ENCODE assay signal across 38 cellular contexts in genomic region chr19:16668176-16668575, GRCh38. TPM values are rescaled to one million over a fixed set of nuclear protein-coding genes. Genes with fewer than 3 reads are reported as not detected.
"Had no signal": no experiment of that assay in that cellular context is flagged by ENCODE, and none has a peak within 500 bp of the region (broad histone marks: within the 10 kb centered on the region; RNA-seq: fewer than 3 reads in every experiment).

No MANE protein-coding gene starts in this region.

- H3K9me3 ChIP-seq: adrenal gland, body of pancreas, breast epithelium had no signal

- H3K27me3 Mint-ChIP-seq: activated CD4-positive, alpha-beta T cell treated with anti-CD3 and anti-CD28 coated beads for 36 hours; activated CD4-positive, alpha-beta T cell treated with anti-CD3 and anti-CD28 coated beads, Interleukin-2, amount 10 ng/mL, durations not matched to agents 7 days and 5 days; activated naive CD8-positive, alpha-beta T cell treated with anti-CD3 and anti-CD28 coated beads for 36 hours; activated T-cell treated with anti-CD3 and anti-CD28 coated beads, Interleukin-2, amount 50 U/mL, for 24 hours had no signal

- H3K4me3 Mint-ChIP-seq: activated CD4-positive, alpha-beta memory T cell treated with anti-CD3 and anti-CD28 coated beads, Interleukin-2, amount 10 ng/mL, durations not matched to agents 7 days and 5 days; activated CD4-positive, alpha-beta T cell treated with anti-CD3 and anti-CD28 coated beads for 36 hours; activated CD4-positive, alpha-beta T cell treated with anti-CD3 and anti-CD28 coated beads, Interleukin-2, amount 10 ng/mL, durations not matched to agents 7 days and 5 days; activated CD8-positive, alpha-beta memory T cell treated with anti-CD3 and anti-CD28 coated beads, Interleukin-2, amount 10 ng/mL, durations not matched to agents 7 days and 5 days; activated CD8-positive, alpha-beta T cell treated with anti-CD3 and anti-CD28 coated beads, Interleukin-2, amount 10 ng/mL, durations not matched to agents 7 days and 5 days; activated naive CD4-positive, alpha-beta T cell treated with anti-CD3 and anti-CD28 coated beads for 36 hours; activated naive CD8-positive, alpha-beta T cell treated with anti-CD3 and anti-CD28 coated beads for 36 hours; activated T-cell treated with anti-CD3 and anti-CD28 coated beads, Interleukin-2, amount 50 U/mL, for 24 hours; T-helper 1 cell treated with Interleukin-12 subunit alpha and Interleukin-12 subunit beta and Interleukin-4 antibody, amounts not matched to agents 30 μg/mL and 1 μg/mL, for 36 hours; T-helper 2 cell treated with Interferon-gamma antibody and Interleukin-4, amounts not matched to agents 5 μg/mL and 100 μg/mL, for 36 hours; WTC11 had no signal

- H3K36me3 Mint-ChIP-seq: activated CD8-positive, alpha-beta memory T cell treated with anti-CD3 and anti-CD28 coated beads, Interleukin-2, amount 10 ng/mL, durations not matched to agents 7 days and 5 days; activated naive CD4-positive, alpha-beta T cell treated with anti-CD3 and anti-CD28 coated beads, Interleukin-2, amount 50 U/mL, for 72 hours; activated naive CD8-positive, alpha-beta T cell treated with anti-CD3 and anti-CD28 coated beads for 36 hours had no signal

- H3K4me3 ChIP-seq: adrenal gland, body of pancreas, breast epithelium had no signal

- H3K4me1 ChIP-seq: adrenal gland, body of pancreas, breast epithelium had no signal

- H3K27ac ChIP-seq: adrenal gland, body of pancreas, brain microvascular endothelial cell, breast epithelium, WERI-Rb-1 had no signal

- DNase-seq: activated CD4-positive, alpha-beta memory T cell treated with anti-CD3 and anti-CD28 coated beads, Interleukin-2, amount 10 ng/mL, durations not matched to agents 7 days and 5 days; activated CD4-positive, alpha-beta T cell treated with anti-CD3 and anti-CD28 coated beads for 1 hour; activated CD4-positive, alpha-beta T cell treated with anti-CD3 and anti-CD28 coated beads for 36 hours; activated CD4-positive, alpha-beta T cell treated with anti-CD3 and anti-CD28 coated beads for 48 hours; activated CD4-positive, alpha-beta T cell treated with anti-CD3 and anti-CD28 coated beads, Interleukin-2, amount 10 ng/mL, durations not matched to agents 7 days and 5 days; activated CD4-positive, alpha-beta T cell treated with anti-CD3 and anti-CD28 coated beads, Interleukin-2, amount 50 U/mL, for 48 hours; activated CD4-positive, CD25-positive, alpha-beta regulatory T cell; activated CD8-positive, alpha-beta memory T cell treated with anti-CD3 and anti-CD28 coated beads for 24 hours; activated CD8-positive, alpha-beta memory T cell treated with anti-CD3 and anti-CD28 coated beads, Interleukin-2, amount 10 ng/mL, durations not matched to agents 7 days and 5 days; activated CD8-positive, alpha-beta memory T cell treated with anti-CD3 and anti-CD28 coated beads, Interleukin-2, amount 50 U/mL, for 48 hours; activated CD8-positive, alpha-beta T cell treated with anti-CD3 and anti-CD28 coated beads, Interleukin-2, amount 10 ng/mL, durations not matched to agents 7 days and 5 days; activated effector memory CD4-positive, alpha-beta T cell treated with Interleukin-2 at 50 U/mL for 16 hours; activated gamma-delta T cell; activated naive CD4-positive, alpha-beta T cell; activated naive CD4-positive, alpha-beta T cell treated with anti-CD3 and anti-CD28 coated beads for 36 hours; activated naive CD4-positive, alpha-beta T cell treated with anti-CD3 and anti-CD28 coated beads, Interleukin-2, amount 50 U/mL, for 16 hours; activated naive CD8-positive, alpha-beta T cell treated with anti-CD3 and anti-CD28 coated beads for 36 hours; activated T-cell treated with anti-CD3 and anti-CD28 coated beads, Interleukin-2, amount 50 U/mL, for 24 hours; activated T-cell treated with anti-CD3 and anti-CD28 coated beads, Interleukin-2, amount 50 U/mL, for 48 hours; adrenal gland; amniotic stem cell; aorta; body of pancreas; brain microvascular endothelial cell; central memory CD4-positive, alpha-beta T cell; T-helper 1 cell; T-helper 2 cell; T-helper 9 cell; WERI-Rb-1 had no signal

- H3K4me1 Mint-ChIP-seq: activated CD4-positive, alpha-beta T cell treated with anti-CD3 and anti-CD28 coated beads for 36 hours; WTC11 had no signal

- H3K27me3 ChIP-seq: adrenal gland, body of pancreas, brain microvascular endothelial cell, breast epithelium had no signal

- H3K36me3 ChIP-seq: adrenal gland, brain microvascular endothelial cell, breast epithelium had no signal

- H3K27ac Mint-ChIP-seq: activated CD4-positive, alpha-beta memory T cell treated with anti-CD3 and anti-CD28 coated beads, Interleukin-2, amount 10 ng/mL, durations not matched to agents 7 days and 5 days; activated CD4-positive, alpha-beta T cell treated with anti-CD3 and anti-CD28 coated beads for 36 hours; activated CD4-positive, alpha-beta T cell treated with anti-CD3 and anti-CD28 coated beads, Interleukin-2, amount 10 ng/mL, durations not matched to agents 7 days and 5 days; activated CD8-positive, alpha-beta memory T cell treated with anti-CD3 and anti-CD28 coated beads, Interleukin-2, amount 10 ng/mL, durations not matched to agents 7 days and 5 days; activated CD8-positive, alpha-beta T cell treated with anti-CD3 and anti-CD28 coated beads, Interleukin-2, amount 10 ng/mL, durations not matched to agents 7 days and 5 days; activated naive CD4-positive, alpha-beta T cell treated with anti-CD3 and anti-CD28 coated beads for 36 hours; activated naive CD8-positive, alpha-beta T cell treated with anti-CD3 and anti-CD28 coated beads for 36 hours; activated T-cell treated with anti-CD3 and anti-CD28 coated beads, Interleukin-2, amount 50 U/mL, for 24 hours; activated T-helper 2 cell treated with anti-CD3 and anti-CD28 coated beads, Interferon-gamma antibody, Interleukin-2, Interleukin-4, amounts not matched to agents 10 μg/mL and 5 μg/mL and 100 μg/mL, durations not matched to agents 14 hours and 24 hours and 36 hours; T-helper 1 cell treated with Interleukin-12 subunit alpha and Interleukin-12 subunit beta and Interleukin-4 antibody, amounts not matched to agents 30 μg/mL and 1 μg/mL, for 36 hours; T-helper 2 cell treated with Interferon-gamma antibody and Interleukin-4, amounts not matched to agents 5 μg/mL and 100 μg/mL, for 36 hours; WTC11 had no signal

- ATAC-seq: activated CD4-positive, alpha-beta T cell treated with anti-CD3 and anti-CD28 coated beads for 36 hours; activated CD4-positive, CD25-positive, alpha-beta regulatory T cell treated with anti-CD3 and anti-CD28 coated beads, Interleukin-2, amount 50 U/mL, for 24 hours; activated CD8-positive, alpha-beta memory T cell treated with anti-CD3 and anti-CD28 coated beads, Interleukin-2, amount 10 ng/mL, durations not matched to agents 7 days and 5 days; activated CD8-positive, alpha-beta T cell treated with anti-CD3 and anti-CD28 coated beads, Interleukin-2, amount 10 ng/mL, durations not matched to agents 7 days and 5 days; activated naive CD4-positive, alpha-beta T cell treated with anti-CD3 and anti-CD28 coated beads, Interleukin-2, amount 50 U/mL, for 72 hours; body of pancreas; WTC11 had no signal

- H3K9me3 Mint-ChIP-seq: activated CD4-positive, alpha-beta memory T cell treated with anti-CD3 and anti-CD28 coated beads, Interleukin-2, amount 10 ng/mL, durations not matched to agents 7 days and 5 days; activated CD4-positive, alpha-beta T cell treated with anti-CD3 and anti-CD28 coated beads, Interleukin-2, amount 10 ng/mL, durations not matched to agents 7 days and 5 days; activated naive CD4-positive, alpha-beta T cell treated with anti-CD3 and anti-CD28 coated beads for 36 hours; activated naive CD4-positive, alpha-beta T cell treated with anti-CD3 and anti-CD28 coated beads, Interleukin-2, amount 50 U/mL, for 72 hours; activated naive CD8-positive, alpha-beta T cell treated with anti-CD3 and anti-CD28 coated beads for 36 hours; activated T-cell treated with anti-CD3 and anti-CD28 coated beads, Interleukin-2, amount 50 U/mL, for 24 hours; activated T-helper 2 cell treated with anti-CD3 and anti-CD28 coated beads, Interferon-gamma antibody, Interleukin-2, Interleukin-4, amounts not matched to agents 10 μg/mL and 5 μg/mL and 100 μg/mL, durations not matched to agents 14 hours and 24 hours and 36 hours; T-helper 1 cell treated with Interleukin-12 subunit alpha and Interleukin-12 subunit beta and Interleukin-4 antibody, amounts not matched to agents 30 μg/mL and 1 μg/mL, for 36 hours; T-helper 2 cell treated with Interferon-gamma antibody and Interleukin-4, amounts not matched to agents 5 μg/mL and 100 μg/mL, for 36 hours; WTC11 had no signal

RNA-seq across cellular contexts. Expression of gene NWD1, which starts 51.5 kb away (rescaled TPM):
- total RNA-seq: activated CD4-positive, alpha-beta memory T cell treated with anti-CD3 and anti-CD28 coated beads, Interleukin-2, amount 10 ng/mL, durations not matched to agents 7 days and 5 days; activated CD4-positive, alpha-beta T cell treated with anti-CD3 and anti-CD28 coated beads for 36 hours; activated CD4-positive, alpha-beta T cell treated with anti-CD3 and anti-CD28 coated beads, Interleukin-2, amount 10 ng/mL, durations not matched to agents 7 days and 5 days; activated CD8-positive, alpha-beta memory T cell treated with anti-CD3 and anti-CD28 coated beads, Interleukin-2, amount 10 ng/mL, durations not matched to agents 7 days and 5 days; activated CD8-positive, alpha-beta T cell treated with anti-CD3 and anti-CD28 coated beads, Interleukin-2, amount 10 ng/mL, durations not matched to agents 7 days and 5 days; activated naive CD4-positive, alpha-beta T cell treated with anti-CD3 and anti-CD28 coated beads for 36 hours; activated naive CD4-positive, alpha-beta T cell treated with anti-CD3 and anti-CD28 coated beads, Interleukin-2, amount 50 U/mL, for 72 hours; activated naive CD8-positive, alpha-beta T cell treated with anti-CD3 and anti-CD28 coated beads for 36 hours; activated T-helper 2 cell treated with anti-CD3 and anti-CD28 coated beads, Interferon-gamma antibody, Interleukin-2, Interleukin-4, amounts not matched to agents 10 μg/mL and 5 μg/mL and 100 μg/mL, durations not matched to agents 14 hours and 24 hours and 36 hours; astrocyte; cardiac septum; WTC11 had no signal
